7 cellular contexts compared by ENCODE assay signal in the genomic region with DNA sequence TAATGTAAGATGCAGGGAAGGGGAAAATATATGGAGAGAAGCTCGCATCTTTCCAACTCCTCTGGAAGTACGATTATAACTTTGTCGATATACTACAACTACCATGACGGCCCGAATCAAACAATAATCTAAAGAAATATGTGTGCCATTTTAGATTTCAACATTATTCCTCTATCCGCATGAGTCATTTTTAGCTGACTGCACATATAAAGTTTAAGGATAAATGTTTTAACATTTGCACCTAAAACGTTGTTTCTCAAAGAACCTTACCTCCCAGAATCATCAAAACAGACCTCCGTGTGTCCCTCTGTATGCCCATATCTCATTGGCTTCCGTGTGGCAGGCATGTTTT. TPM values are rescaled to one million over a fixed set of nuclear protein-coding genes. Genes with fewer than 3 reads are reported as not detected.
DNase-seq lines count a peak whose midpoint lies in the region; ATAC-seq, FAIRE-seq and TF ChIP-seq lines count a peak whose summit lies in the region.

No MANE protein-coding gene starts in this region.

- TF ChIP-seq CTCF in HFF-Myc (IDR thresholded peaks at IDR 0.05; ENCODE audit: low read depth, low read length, missing control alignments) (no peak), activated B cell treated with CpG ODN at 0.5 μM for 24 hours (IDR thresholded peaks at IDR 0.05) (no peak)

- TF ChIP-seq POLR2A in GM12892 (IDR thresholded peaks at IDR 0.05; ENCODE audit: low read depth, low read length), result no peak

- peak overlapping the region; percentile 73 for H3K4me3 ChIP-seq in HFF-Myc (replicated peaks; ENCODE audit: low read depth, low read length)
- H3K4me3 ChIP-seq in iPS-11a (ENCODE audit: low read depth, low read length), result peak overlapping the region; percentile 92

- H3K4me1 Mint-ChIP-seq in activated B cell treated with CpG ODN at 0.5 μM for 24 hours, result peaks cover 49% of the 10 kb centered on the region
- peaks cover 47% of the 10 kb centered on the region for H3K4me1 Mint-ChIP-seq in stimulated activated memory B cell treated with anti-CD40 and anti-IgM and Interleukin-4, amounts not matched to agents 10 μg/mL and 1 μg/mL and 100 μg/mL, for 72 hours

- ATAC-seq in activated B cell treated with CpG ODN at 0.5 μM for 24 hours (ENCODE audit: low read depth) (no peak), GM19467 (IDR thresholded peaks at IDR 0.05; ENCODE audit: unreplicated experiment) (no peak), GM21367 (IDR thresholded peaks at IDR 0.05; ENCODE audit: unreplicated experiment) (no peak)
- ATAC-seq in stimulated activated memory B cell treated with anti-CD40 and anti-IgM and Interleukin-4, amounts not matched to agents 10 μg/mL and 1 μg/mL and 100 μg/mL, for 72 hours, result no peak

- peak overlapping the region; percentile 95 for H3K4me3 Mint-ChIP-seq in activated B cell treated with CpG ODN at 0.5 μM for 24 hours
- H3K4me3 Mint-ChIP-seq in stimulated activated memory B cell treated with anti-CD40 and anti-IgM and Interleukin-4, amounts not matched to agents 10 μg/mL and 1 μg/mL and 100 μg/mL, for 72 hours, result peak overlapping the region; percentile 93

- CTCF ChIA-PET in activated B cell treated with CpG ODN at 0.5 μM for 24 hours (lab: Charles Lee), result interaction anchor here (0.8 to 2.2 kb wide), 5 partner anchors 25 to 135 kb away, joined by 3 to 9 read pairs (median 4); partner anchors contain the start of gene MAPK1IP1L

- peaks cover 7% of the 10 kb centered on the region for H3K36me3 Mint-ChIP-seq in activated B cell treated with CpG ODN at 0.5 μM for 24 hours (ENCODE audit: low read depth)
- H3K36me3 Mint-ChIP-seq in stimulated activated memory B cell treated with anti-CD40 and anti-IgM and Interleukin-4, amounts not matched to agents 10 μg/mL and 1 μg/mL and 100 μg/mL, for 72 hours, result peaks cover 5% of the 10 kb centered on the region

- FAIRE-seq in GM12892 (lab: Jason Lieb, UNC), result no peak

- no peak for DNase-seq in HFF-Myc (ENCODE audit: extremely low read depth, low read depth)
- DNase-seq in activated B cell treated with CpG ODN at 0.5 μM for 24 hours, result no peak
- DNase-seq in GM12892 (ENCODE audit: insufficient read length), result no peak

- no peaks in the 10 kb centered on the region for H3K9me3 Mint-ChIP-seq in activated B cell treated with CpG ODN at 0.5 μM for 24 hours
- no peaks in the 10 kb centered on the region for H3K9me3 Mint-ChIP-seq in stimulated activated memory B cell treated with anti-CD40 and anti-IgM and Interleukin-4, amounts not matched to agents 10 μg/mL and 1 μg/mL and 100 μg/mL, for 72 hours

- intact Hi-C loops in activated B cell treated with CpG ODN at 0.5 μM for 24 hours (cut with micrococcal nuclease), result loop anchor here (2.0 kb wide), 1 partner anchor 460 kb away; the partner anchor contains the start of gene SAMD4A

- peak overlapping the region; percentile 92 for H3K27ac Mint-ChIP-seq in activated B cell treated with CpG ODN at 0.5 μM for 24 hours
- peak overlapping the region; percentile 88 for H3K27ac Mint-ChIP-seq in stimulated activated memory B cell treated with anti-CD40 and anti-IgM and Interleukin-4, amounts not matched to agents 10 μg/mL and 1 μg/mL and 100 μg/mL, for 72 hours

- POLR2A ChIA-PET in activated B cell treated with CpG ODN at 0.5 μM for 24 hours (lab: Charles Lee), result interaction anchor here (0.5 to 3.2 kb wide), 14 partner anchors 12 to 538 kb away, joined by 3 to 42 read pairs (median 4); partner anchors contain the start of genes GMFB, LGALS3 and MAPK1IP1L

- no peaks in the 10 kb centered on the region for H3K27me3 Mint-ChIP-seq in activated B cell treated with CpG ODN at 0.5 μM for 24 hours
- no peaks in the 10 kb centered on the region for H3K27me3 Mint-ChIP-seq in stimulated activated memory B cell treated with anti-CD40 and anti-IgM and Interleukin-4, amounts not matched to agents 10 μg/mL and 1 μg/mL and 100 μg/mL, for 72 hours

RNA-seq across cellular contexts. Expression of gene WDHD1, which starts 0.5 kb away (rescaled TPM):
- 9.3 and 9.5 TPM in 2 replicates for total RNA-seq in activated B cell treated with CpG ODN at 0.5 μM for 24 hours
- polyA plus RNA-seq in GM12892 (2012; ENCODE audit: missing spikeins), result 21.5 TPM

RNA-seq across cellular contexts. Expression of gene SOCS4, which starts 0.6 kb away (rescaled TPM):
- 29.2 and 30.3 TPM in 2 replicates for total RNA-seq in activated B cell treated with CpG ODN at 0.5 μM for 24 hours
- polyA plus RNA-seq in GM12892 (2012; ENCODE audit: missing spikeins), result 12.3 TPM

RNA-seq across cellular contexts. Expression of gene MAPK1IP1L, which starts 25.0 kb away (rescaled TPM):
- 119 and 130 TPM in 2 replicates for total RNA-seq in activated B cell treated with CpG ODN at 0.5 μM for 24 hours
- 54.4 TPM for polyA plus RNA-seq in GM12892 (2012; ENCODE audit: missing spikeins)
